In genomic region chr2:50529600-50530218, GRCh38 we compare ENCODE assay signal across 8 cellular contexts.
DNase-seq lines count a peak whose midpoint lies in the region; ATAC-seq and TF ChIP-seq lines count a peak whose summit lies in the region.

No MANE protein-coding gene starts in this region.

- no peak overlapping the region for H3K4me3 Mint-ChIP-seq in activated CD4-positive, alpha-beta T cell treated with anti-CD3 and anti-CD28 coated beads for 36 hours
- no peak overlapping the region for H3K4me3 Mint-ChIP-seq in activated CD4-positive, alpha-beta memory T cell treated with anti-CD3 and anti-CD28 coated beads for 36 hours

- no peak for TF ChIP-seq CTCF in omental fat pad (IDR thresholded peaks at IDR 0.05)

- no peak for TF ChIP-seq POLR2A in erythroblast (IDR thresholded peaks at IDR 0.05; ENCODE audit: low read length)

- H3K27me3 Mint-ChIP-seq in activated CD4-positive, alpha-beta T cell treated with anti-CD3 and anti-CD28 coated beads for 36 hours = no peaks in the 10 kb centered on the region
- peaks cover 1% of the 10 kb centered on the region for H3K27me3 Mint-ChIP-seq in activated CD4-positive, alpha-beta memory T cell treated with anti-CD3 and anti-CD28 coated beads for 36 hours

- H3K36me3 Mint-ChIP-seq in activated CD4-positive, alpha-beta T cell treated with anti-CD3 and anti-CD28 coated beads for 36 hours (ENCODE audit: low read depth) = no peaks in the 10 kb centered on the region
- H3K36me3 Mint-ChIP-seq in activated CD4-positive, alpha-beta memory T cell treated with anti-CD3 and anti-CD28 coated beads for 36 hours = no peaks in the 10 kb centered on the region

- POLR2A ChIA-PET in activated CD4-positive, alpha-beta T cell treated with anti-CD3 and anti-CD28 coated beads for 36 hours (lab: Charles Lee) = no interaction called here
- POLR2A ChIA-PET in activated CD4-positive, alpha-beta memory T cell treated with anti-CD3 and anti-CD28 coated beads for 36 hours (lab: Charles Lee) = no interaction called here

- peak; percentile 30 for ATAC-seq in activated CD4-positive, alpha-beta T cell treated with anti-CD3 and anti-CD28 coated beads for 36 hours
- ATAC-seq in omental fat pad (ENCODE audit: low FRiP score) = peak; percentile 62

- no peaks in the 10 kb centered on the region for H3K9me3 Mint-ChIP-seq in activated CD4-positive, alpha-beta T cell treated with anti-CD3 and anti-CD28 coated beads for 36 hours (ENCODE audit: low read depth)
- H3K9me3 Mint-ChIP-seq in activated CD4-positive, alpha-beta memory T cell treated with anti-CD3 and anti-CD28 coated beads for 36 hours = no peaks in the 10 kb centered on the region

- in situ Hi-C loops in KBM-7 (cut with MboI; ENCODE audit: low pct_unique_long_range_greater_than_20kb, low sequenced_read_pairs) = no loop called here

- CTCF ChIA-PET in activated CD4-positive, alpha-beta T cell treated with anti-CD3 and anti-CD28 coated beads for 36 hours (lab: Charles Lee) = interaction anchor here (0.6 to 1.9 kb wide), 6 partner anchors 8 to 467 kb away, joined by 3 to 5 read pairs (median 3); no protein-coding TSS in a partner anchor
- CTCF ChIA-PET in activated CD4-positive, alpha-beta memory T cell treated with anti-CD3 and anti-CD28 coated beads for 36 hours (lab: Charles Lee) = interaction anchor here (0.9 to 1.2 kb wide), 4 partner anchors 8 to 24 kb away, joined by 3 to 4 read pairs (median 3); no protein-coding TSS in a partner anchor

- H3K27ac Mint-ChIP-seq in activated CD4-positive, alpha-beta T cell treated with anti-CD3 and anti-CD28 coated beads for 36 hours = no peak overlapping the region
- H3K27ac Mint-ChIP-seq in activated CD4-positive, alpha-beta memory T cell treated with anti-CD3 and anti-CD28 coated beads for 36 hours = no peak overlapping the region

- DNase-seq in activated CD4-positive, alpha-beta T cell treated with anti-CD3 and anti-CD28 coated beads for 36 hours = no peak
- no peak for DNase-seq in activated CD4-positive, alpha-beta T cell treated with anti-CD3 and anti-CD28 coated beads, Interleukin-2, amount 50 U/mL, for 48 hours
- DNase-seq in H4 (ENCODE audit: low spot score) (peak; percentile 47), KBM-7 (peak; percentile 21), RPMI8226 (peak; percentile 39), erythroblast (lab: John Stamatoyannopoulos, UW) (peak; percentile 9 to 32), omental fat pad (ENCODE audit: low spot score) (no peak)
- no peak for DNase-seq in activated CD4-positive, alpha-beta memory T cell treated with anti-CD3 and anti-CD28 coated beads for 36 hours

- intact Hi-C loops in activated CD4-positive, alpha-beta T cell treated with anti-CD3 and anti-CD28 coated beads for 36 hours (cut with DNase I, micrococcal nuclease) = no loop called here
- intact Hi-C loops in activated CD4-positive, alpha-beta memory T cell treated with anti-CD3 and anti-CD28 coated beads for 36 hours (cut with micrococcal nuclease) = no loop called here

- H3K4me1 Mint-ChIP-seq in activated CD4-positive, alpha-beta T cell treated with anti-CD3 and anti-CD28 coated beads for 36 hours = no peaks in the 10 kb centered on the region
- no peaks in the 10 kb centered on the region for H3K4me1 Mint-ChIP-seq in activated CD4-positive, alpha-beta memory T cell treated with anti-CD3 and anti-CD28 coated beads for 36 hours (ENCODE audit: low read depth)

Comparison
In these comparisons a context has a peak if more than half of its experiments do, and no peak if none do; other contexts are left out.
1. DNase-seq: peak in H4 (single experiment), KBM-7 (single experiment), RPMI8226 (single experiment) and erythroblast (2 of 2); none in activated CD4-positive, alpha-beta T cell treated with anti-CD3 and anti-CD28 coated beads for 36 hours (single experiment), activated CD4-positive, alpha-beta T cell treated with anti-CD3 and anti-CD28 coated beads, Interleukin-2, amount 50 U/mL, for 48 hours (0 of 2), omental fat pad (single experiment) and activated CD4-positive, alpha-beta memory T cell treated with anti-CD3 and anti-CD28 coated beads for 36 hours (single experiment).